Comparison of ENCODE assay signal across 9 cellular contexts in genomic region chr17:58232707-58233156, GRCh38. TPM values are rescaled to one million over a fixed set of nuclear protein-coding genes. Genes with fewer than 3 reads are reported as not detected.
A peak's percentile ranks its signal among the peaks of the same experiment; 100 is the strongest.
DNase-seq lines count a peak whose midpoint lies in the region; ATAC-seq, FAIRE-seq and TF ChIP-seq lines count a peak whose summit lies in the region.
"Had no signal": no experiment of that assay in that cellular context is flagged by ENCODE, and none has a peak within 500 bp of the region (broad histone marks: within the 10 kb centered on the region; RNA-seq: fewer than 3 reads in every experiment).

No MANE protein-coding gene starts in this region.

- H3K36me3 ChIP-seq in lower lobe of right lung = no peaks in the 10 kb centered on the region
- H3K36me3 ChIP-seq: SJSA1 had no signal

- no peak overlapping the region for H3K4me3 ChIP-seq in lower lobe of right lung
- H3K4me3 ChIP-seq: SJSA1 had no signal

- ATAC-seq in GM19328 (IDR thresholded peaks at IDR 0.05; ENCODE audit: unreplicated experiment) (peak; percentile 73), HG03175 (IDR thresholded peaks at IDR 0.05; ENCODE audit: unreplicated experiment) (peak; percentile 75), lower lobe of right lung (peak; percentile 89 to 92), GM21526 (IDR thresholded peaks at IDR 0.05; ENCODE audit: low FRiP score, unreplicated experiment) (no peak)

- FAIRE-seq in D721Med (lab: Jason Lieb, UNC) = no peak

- H3K9me3 ChIP-seq in lower lobe of right lung = no peaks in the 10 kb centered on the region
- H3K9me3 ChIP-seq: SJSA1 had no signal

- TF ChIP-seq CTCF in lower lobe of right lung (IDR thresholded peaks at IDR 0.05) (no peak), D721Med (IDR thresholded peaks at IDR 0.05; ENCODE audit: insufficient read depth, missing control alignments) (no peak)

- H3K27me3 ChIP-seq in lower lobe of right lung (ENCODE audit: low read depth) = peaks cover 20% of the 10 kb centered on the region

- no peak overlapping the region for H3K27ac ChIP-seq in lower lobe of right lung
- H3K27ac ChIP-seq: SJSA1 had no signal

- intact Hi-C loops in lower lobe of right lung (cut with DNase I) = no loop called here

- peak; percentile 35 for DNase-seq in ELF-1 (ENCODE audit: low read depth, low spot score)
- DNase-seq in UCSD-AML1 (lab: John Stamatoyannopoulos, UW; ENCODE audit: unreplicated experiment) = peak; percentile 75
- peak; percentile 67 for DNase-seq in lower lobe of right lung
- no peak for DNase-seq in D721Med (ENCODE audit: insufficient read length, low spot score)
- no peak for DNase-seq in DMS79 treated with DMSO at 0.1 percent for 48 hours (lab: John Stamatoyannopoulos, UW)

- H3K4me1 ChIP-seq in lower lobe of right lung = no peaks in the 10 kb centered on the region
- H3K4me1 ChIP-seq: SJSA1 had no signal

RNA-seq across cellular contexts. Expression of gene LPO, which starts 5.7 kb away (rescaled TPM):
- not detected for total RNA-seq in lower lobe of right lung
- total RNA-seq: SJSA1 had no signal

RNA-seq across cellular contexts. Expression of gene MKS1, which starts 13.7 kb away (rescaled TPM):
- total RNA-seq in lower lobe of right lung = 20.1 TPM

RNA-seq across cellular contexts. Expression of gene EPX, which starts 40.2 kb away (rescaled TPM):
- not detected for total RNA-seq in lower lobe of right lung
- total RNA-seq: SJSA1 had no signal

RNA-seq across cellular contexts. Expression of gene MPO, which starts 48.0 kb away (rescaled TPM):
- 1.1 TPM for total RNA-seq in lower lobe of right lung
- total RNA-seq: SJSA1 had no signal

Comparison
In these comparisons a context has a peak if more than half of its experiments do, and no peak if none do; other contexts are left out.
1. DNase-seq: peak in ELF-1 (single experiment), UCSD-AML1 (single experiment) and lower lobe of right lung (single experiment); none in D721Med (single experiment) and DMS79 treated with DMSO at 0.1 percent for 48 hours (single experiment).